In genomic region chr13:92735909-92736308, GRCh38 we compare ENCODE assay signal across 23 cellular contexts.
"Had no signal": no experiment of that assay in that cellular context is flagged by ENCODE, and none has a peak within 500 bp of the region (broad histone marks: within the 10 kb centered on the region; RNA-seq: fewer than 3 reads in every experiment).

No MANE protein-coding gene starts in this region.

- H3K4me3 ChIP-seq: stomach, suprapubic skin, testis, thoracic aorta, thyroid gland, tibial artery, tibial nerve, transverse colon, upper lobe of left lung, upper lobe of right lung, uterus, vagina had no signal

- H3K9me3 ChIP-seq: testis, thoracic aorta, thyroid gland, tibial artery, transverse colon, upper lobe of left lung, upper lobe of right lung, uterus, vagina had no signal

- H3K27ac ChIP-seq: stomach, suprapubic skin, testis, thoracic aorta, thyroid gland, tibial artery, tibial nerve, transverse colon, upper lobe of left lung, upper lobe of right lung, uterus, vagina had no signal

- DNase-seq: stimulated activated CD4-positive, alpha-beta T cell treated with anti-CD3 and anti-CD28 coated beads, Interleukin-2, amount 100 ng/mL, for 48 hours; stimulated activated CD4-positive, alpha-beta T cell treated with anti-CD3 and anti-CD28 coated beads, Interleukin-4, amount 100 ng/mL, for 1 hour; stimulated activated CD4-positive, alpha-beta T cell treated with anti-CD3 and anti-CD28 coated beads, Interleukin-4, amount 100 ng/mL, for 24 hours; stimulated activated CD4-positive, alpha-beta T cell treated with anti-CD3 and anti-CD28 coated beads, Interleukin-4, amount 100 ng/mL, for 4 hours; stimulated activated naive B cell treated with anti-CD40 and anti-IgM and Interleukin-4, amounts not matched to agents 10 μg/mL and 1 μg/mL and 100 μg/mL, for 72 hours; stimulated activated naive CD4-positive, alpha-beta T cell; stimulated activated naive CD4-positive, alpha-beta T cell treated with Interleukin-2 at 50 U/mL for 16 hours; stimulated activated naive CD8-positive, alpha-beta T cell treated with anti-CD3 and anti-CD28 coated beads, Interleukin-15, amount 100 ng/mL, for 72 hours; stimulated activated naive CD8-positive, alpha-beta T cell treated with anti-CD3 and anti-CD28 coated beads, Interleukin-15, Interleukin-2, amounts not matched to agents 100 U/mL and 50 U/mL, for 24 hours; stomach; substantia nigra; testis; thyroid gland; tibial artery; transverse colon; trophoblast cell; upper lobe of left lung; upper lobe of right lung; uterus had no signal

- H3K36me3 ChIP-seq: stomach, suprapubic skin, thoracic aorta, thyroid gland, tibial artery, tibial nerve, transverse colon, upper lobe of left lung, upper lobe of right lung, uterus, vagina had no signal

- H3K4me1 ChIP-seq: stomach, suprapubic skin, testis, thyroid gland, tibial artery, tibial nerve, transverse colon, upper lobe of left lung, upper lobe of right lung, uterus, vagina had no signal
